ENCODE assay signal across 29 cellular contexts in the genomic region with DNA sequence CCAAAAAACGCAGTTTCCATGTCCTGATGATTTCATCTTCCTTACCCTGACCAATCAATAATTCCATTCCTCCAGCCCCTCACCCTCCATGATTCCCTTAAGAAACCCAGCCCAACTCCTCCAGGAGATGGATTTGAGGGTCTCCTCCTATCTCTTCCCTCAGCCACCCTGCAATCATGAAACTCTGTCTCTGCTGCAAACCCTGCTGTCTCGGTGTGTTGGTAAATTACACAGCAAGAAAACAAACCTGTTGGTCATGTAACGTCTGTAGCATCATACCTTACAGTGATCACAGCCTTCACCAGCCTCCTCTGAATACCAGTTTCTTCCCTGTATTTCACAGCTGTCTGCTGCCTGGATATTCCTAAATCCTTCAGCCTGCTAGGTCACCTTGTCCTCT.
"Had no signal": no experiment of that assay in that cellular context is flagged by ENCODE, and none has a peak within 500 bp of the region (broad histone marks: within the 10 kb centered on the region; RNA-seq: fewer than 3 reads in every experiment).

No MANE protein-coding gene starts in this region.

- FAIRE-seq: islet of Langerhans, kidney, urothelium cell line had no signal

- H3K4me1 Mint-ChIP-seq: immature natural killer cell; naive thymus-derived CD4-positive, alpha-beta T cell; stimulated activated naive B cell treated with anti-CD40 and anti-IgM and Interleukin-4, amounts not matched to agents 10 μg/mL and 1 μg/mL and 100 μg/mL, for 72 hours had no signal

- DNase-seq: hypothalamus; immature natural killer cell; kidney; left colon; left lung; mesendoderm; mucosa of descending colon; naive thymus-derived CD4-positive, alpha-beta T cell; ovary; stimulated activated CD4-positive, alpha-beta T cell treated with anti-CD3 and anti-CD28 coated beads, Interleukin-12 subunit alpha, Interleukin-12 subunit beta, amount 100 ng/mL, for 4 hours; stimulated activated CD4-positive, alpha-beta T cell treated with anti-CD3 and anti-CD28 coated beads, Interleukin-15, amount 100 ng/mL, for 24 hours; stimulated activated CD4-positive, alpha-beta T cell treated with anti-CD3 and anti-CD28 coated beads, Interleukin-2, amount 100 ng/mL, for 24 hours; stimulated activated CD4-positive, alpha-beta T cell treated with anti-CD3 and anti-CD28 coated beads, Interleukin-4, amount 100 ng/mL, for 1 hour; stimulated activated naive B cell treated with anti-CD40 and anti-IgM and Interleukin-4, amounts not matched to agents 10 μg/mL and 1 μg/mL and 100 μg/mL, for 72 hours; stimulated activated naive CD8-positive, alpha-beta T cell treated with anti-CD3 and anti-CD28 coated beads, Interleukin-15, Interleukin-2, amounts not matched to agents 100 U/mL and 50 U/mL, for 24 hours; stomach; testis; tibial artery; trophoblast cell; upper lobe of right lung had no signal

- H3K9me3 ChIP-seq: testis had no signal

- H3K36me3 ChIP-seq: left lung, ovary, right atrium auricular region, stomach, tibial artery, upper lobe of right lung had no signal

- H3K27ac ChIP-seq: left lung, ovary, right atrium auricular region, skin epidermis, stomach, testis, tibial artery, upper lobe of right lung had no signal

- H3K27ac Mint-ChIP-seq: immature natural killer cell; mesothelial cell of epicardium; naive thymus-derived CD4-positive, alpha-beta T cell; natural killer cell treated with Interleukin-12 subunit alpha and Interleukin-12 subunit beta and Interleukin-15 and Interleukin-18, amount 100 ng/mL, for 72 hours; progenitor cell of endocrine pancreas; stimulated activated naive B cell treated with anti-CD40 and anti-IgM and Interleukin-4, amounts not matched to agents 10 μg/mL and 1 μg/mL and 100 μg/mL, for 72 hours had no signal

- H3K27me3 Mint-ChIP-seq: progenitor cell of endocrine pancreas had no signal

- H3K4me1 ChIP-seq: left lung, right atrium auricular region, testis, tibial artery had no signal

- H3K27me3 ChIP-seq: left lung, ovary, right atrium auricular region, stomach, testis, tibial artery, upper lobe of right lung had no signal

- H3K4me3 ChIP-seq: left lung, lung, mucosa of descending colon, ovary, right atrium auricular region, skin epidermis, stomach, testis, tibial artery, upper lobe of right lung had no signal

- H3K4me3 Mint-ChIP-seq: immature natural killer cell; mesothelial cell of epicardium; natural killer cell treated with Interleukin-12 subunit alpha and Interleukin-12 subunit beta and Interleukin-15 and Interleukin-18, amount 100 ng/mL, for 72 hours; stimulated activated naive B cell treated with anti-CD40 and anti-IgM and Interleukin-4, amounts not matched to agents 10 μg/mL and 1 μg/mL and 100 μg/mL, for 72 hours had no signal

- ATAC-seq: left colon; left lung; mucosa of descending colon; naive thymus-derived CD4-positive, alpha-beta T cell; natural killer cell treated with Interleukin-12 subunit alpha and Interleukin-12 subunit beta and Interleukin-15 and Interleukin-18, amount 100 ng/mL, for 72 hours; sciatic nerve; stimulated activated naive B cell treated with anti-CD40 and anti-IgM and Interleukin-4, amounts not matched to agents 10 μg/mL and 1 μg/mL and 100 μg/mL, for 72 hours; stimulated activated naive CD8-positive, alpha-beta T cell treated with anti-CD3 and anti-CD28 coated beads, Interleukin-15, Interleukin-2, amounts not matched to agents 100 U/mL and 50 U/mL, for 24 hours; upper lobe of right lung had no signal
